Comparison of ENCODE assay signal across 8 cellular contexts in the genomic region with DNA sequence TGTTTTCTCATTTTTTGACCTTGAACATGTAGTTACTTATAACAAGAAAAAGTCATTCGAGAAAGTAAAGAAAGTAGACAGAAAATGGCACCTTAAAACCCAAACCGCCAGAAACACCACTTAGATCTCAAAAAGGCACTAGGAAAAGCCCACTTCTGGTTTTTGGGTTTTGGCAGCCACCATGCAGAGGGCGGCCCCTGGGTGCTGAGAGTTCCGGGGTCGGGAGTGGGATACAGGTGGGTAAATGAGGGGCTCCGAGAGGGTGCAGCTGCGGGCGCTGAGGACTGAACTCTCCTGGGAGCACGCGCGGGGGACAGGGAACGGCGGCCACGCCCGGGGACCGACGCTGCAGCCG. TPM values are rescaled to one million over a fixed set of nuclear protein-coding genes. Genes with fewer than 3 reads are reported as not detected.
DNase-seq lines count a peak whose midpoint lies in the region; ATAC-seq and TF ChIP-seq lines count a peak whose summit lies in the region.

No MANE protein-coding gene starts in this region.

- POLR2A ChIA-PET in OCI-LY7 (lab: Charles Lee): interaction anchor here (0.5 to 1.0 kb wide), 2 partner anchors 287 to 337 kb away, joined by 3 read pairs; no protein-coding TSS in a partner anchor

- no peaks in the 10 kb centered on the region for H4K20me1 ChIP-seq in OCI-LY7 (ENCODE audit: insufficient read depth, low read length)

- H3K4me1 ChIP-seq in OCI-LY7 (ENCODE audit: insufficient read depth, low read length, poor library complexity, severe bottlenecking) (peaks cover 23% of the 10 kb centered on the region), esophagus (ENCODE audit: control insufficient read depth in 2 of 2, insufficient read depth in 2 of 2, low read length in 1 of 2) (peaks cover 0 to 6% of the 10 kb centered on the region in 2 donors), prostate gland (replicated peaks) (peaks cover 4% of the 10 kb centered on the region)

- no peak for TF ChIP-seq POLR2A in prostate gland (IDR thresholded peaks at IDR 0.05)

- H3K9me2 ChIP-seq in OCI-LY7 (ENCODE audit: insufficient read depth, low read length): no peaks in the 10 kb centered on the region

- 3 to 9% methylated on average over 10 to 18 of the region's 18 CpGs for WGBS in esophagus, 2 donors
- WGBS in prostate gland: 11% methylated on average over 16 of the region's 18 CpGs

- H3K27me3 ChIP-seq in esophagus (ENCODE audit: control insufficient read depth in 1 of 2, insufficient read depth in 2 of 2, low read length in 2 of 2) (no peaks in the 10 kb centered on the region), prostate gland (replicated peaks; ENCODE audit: insufficient read depth) (no peaks in the 10 kb centered on the region)

- no peaks in the 10 kb centered on the region for H3K9me3 ChIP-seq in OCI-LY7 (ENCODE audit: low read length)
- H3K9me3 ChIP-seq in esophagus (ENCODE audit: control insufficient read depth in 2 of 2, insufficient read depth in 1 of 2, low read depth in 1 of 2, low read length in 1 of 2): no peaks in the 10 kb centered on the region
- H3K9me3 ChIP-seq in prostate gland: no peaks in the 10 kb centered on the region

- CTCF ChIA-PET in OCI-LY7 (lab: Charles Lee; ENCODE audit: unreplicated experiment): no interaction called here

- H2AFZ ChIP-seq in OCI-LY7 (ENCODE audit: low read length): peak overlapping the region; percentile 98

- H3K27ac ChIP-seq in OCI-LY7 (ENCODE audit: low read depth, low read length, poor library complexity, severe bottlenecking): peak overlapping the region; percentile 34
- peak overlapping the region; percentile 79 to 95 for H3K27ac ChIP-seq in esophagus (ENCODE audit: low read depth in 2 of 2, low read length in 1 of 2)
- peak overlapping the region; percentile 72 to 75 for H3K27ac ChIP-seq in prostate gland

- peak overlapping the region; percentile 55 for H3K4me3 ChIP-seq in GM12875 (ENCODE audit: low read depth, low read length)
- H3K4me3 ChIP-seq in OCI-LY7 (ENCODE audit: low read depth, low read length, poor library complexity, severe bottlenecking): peak overlapping the region; percentile 67
- H3K4me3 ChIP-seq in esophagus (ENCODE audit: low read depth in 1 of 2, low read length in 2 of 2): peak overlapping the region; percentile 47 to 76
- H3K4me3 ChIP-seq in prostate gland: peak overlapping the region; percentile 50 to 57

- BruUV-seq in OCI-LY7 (replicated peaks; lab: Mats Ljungman, UMichigan): no TSS peak

- H3K36me3 ChIP-seq in OCI-LY7 (ENCODE audit: insufficient read depth, low read length) (no peaks in the 10 kb centered on the region), esophagus (ENCODE audit: control insufficient read depth in 2 of 2, insufficient read depth in 2 of 2, low read length in 1 of 2) (no peaks in the 10 kb centered on the region), prostate gland (no peaks in the 10 kb centered on the region)

- peak overlapping the region; percentile 65 for H3K4me2 ChIP-seq in OCI-LY7 (ENCODE audit: low read length)

- H3K79me2 ChIP-seq in OCI-LY7 (ENCODE audit: insufficient read depth, low read depth, low read length): no peaks in the 10 kb centered on the region

- ATAC-seq in HG03378 (IDR thresholded peaks at IDR 0.05; ENCODE audit: unreplicated experiment) (no peak), HG03457 (IDR thresholded peaks at IDR 0.05; ENCODE audit: unreplicated experiment) (no peak)

- intact Hi-C loops in OCI-LY7 (cut with micrococcal nuclease; ENCODE audit: unreplicated experiment): loop anchor here (1.0 to 10.0 kb wide), 5 partner anchors 47 to 877 kb away; no protein-coding TSS in a partner anchor
- intact Hi-C loops in prostate gland (cut with DNase I): loop anchor here (2.0 to 10.0 kb wide), 3 partner anchors 39 to 709 kb away; no protein-coding TSS in a partner anchor

- TF ChIP-seq CTCF in GM12875 (IDR thresholded peaks at IDR 0.05; ENCODE audit: borderline replicate concordance, insufficient read depth, low read depth, low read length) (no peak), OCI-LY7 (conservative IDR thresholded peaks at IDR 0.05; ENCODE audit: low read length) (no peak), prostate gland (IDR thresholded peaks at IDR 0.05) (no peak)

- DNase-seq in OCI-LY7 (ENCODE audit: low spot score) (peak; percentile 47), prostate gland (ENCODE audit: low spot score) (no peak), NCI-H226 (no peak), germinal center (ENCODE audit: low spot score) (no peak)

RNA-seq across cellular contexts. Expression of a gene that starts 49.2 kb away (rescaled TPM):
- total RNA-seq in OCI-LY7 (2014; rRNA removed; shearing (Covaris generic)): 4.5 and 8.2 TPM in 2 replicates
- total RNA-seq in OCI-LY7 (2022): 9.2 and 10.4 TPM in 2 replicates
- 1 to 10 TPM; 4.8 to 5.4 TPM for polyA plus RNA-seq in esophagus
- 1 to 10 TPM; 6.4 to 8.5 TPM for total RNA-seq in prostate gland

Comparison
In these comparisons a context has a peak if more than half of its experiments do, and no peak if none do; other contexts are left out.
1. H3K27ac ChIP-seq: peak in every context shown above with its lines; median percentile 87 in esophagus; 74 in prostate gland; 34 in OCI-LY7.